In the genomic region with DNA sequence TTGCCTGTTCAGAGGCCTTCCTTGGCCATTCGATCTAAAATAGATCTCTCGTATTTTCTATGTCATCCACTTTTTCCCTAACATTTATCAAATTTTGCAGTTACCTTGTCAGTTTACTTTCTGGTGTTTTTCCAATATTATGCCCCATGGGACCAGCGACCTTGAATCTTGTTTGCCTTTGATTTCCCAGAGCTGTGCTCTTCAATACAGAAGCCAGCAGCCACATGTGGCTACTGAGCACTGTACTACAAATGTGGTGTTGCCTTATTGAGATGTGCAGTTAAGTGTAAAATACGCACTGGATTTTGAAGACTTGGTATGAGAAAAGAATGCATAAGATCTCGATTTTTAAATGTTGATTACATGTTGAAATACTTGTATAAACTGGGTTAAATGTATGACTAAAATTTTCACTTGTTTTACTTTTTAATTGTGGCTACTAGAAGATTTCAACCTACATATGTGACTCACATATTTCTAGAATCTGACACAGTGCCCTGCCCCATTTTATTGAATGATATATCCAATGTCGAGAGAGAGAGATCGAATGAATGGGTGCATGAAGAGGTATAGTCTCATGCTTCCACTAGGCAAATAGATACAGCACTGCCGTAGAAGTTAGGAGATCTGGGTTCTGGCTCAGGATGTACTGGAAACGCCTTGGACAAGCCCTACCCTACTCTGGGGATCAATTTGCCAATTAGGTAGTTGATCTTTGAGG, we compare ENCODE assay signal across 8 cellular contexts. TPM values are rescaled to one million over a fixed set of nuclear protein-coding genes. Genes with fewer than 3 reads are reported as not detected.
A peak's percentile ranks its signal among the peaks of the same experiment; 100 is the strongest.
DNase-seq lines count a peak whose midpoint lies in the region; ATAC-seq, FAIRE-seq and TF ChIP-seq lines count a peak whose summit lies in the region.

No MANE protein-coding gene starts in this region.

- TF ChIP-seq CTCF in C4-2B (conservative IDR thresholded peaks at IDR 0.05): no peak
- no peak for TF ChIP-seq CTCF in astrocyte (IDR thresholded peaks at IDR 0.05; ENCODE audit: insufficient read depth, low read depth, low read length)
- TF ChIP-seq CTCF in liver (IDR thresholded peaks at IDR 0.05; ENCODE audit: low read depth, low read length, missing input control): no peak
- no peak for TF ChIP-seq CTCF in transverse colon (IDR thresholded peaks at IDR 0.05)

- intact Hi-C loops in transverse colon (cut with DNase I; ENCODE audit: low total_unique reads): no loop called here

- in situ Hi-C loops in transverse colon (cut with MboI; ENCODE audit: low pct_ligation_motif_present in 1 of 4, low pct_unique_long_range_greater_than_20kb in 1 of 4, low sequenced_read_pairs in 3 of 4): loop anchor here in 2 of 4 donors (25.0 kb wide), 2 partner anchors 105 to 480 kb away; no protein-coding TSS in a partner anchor

- H3K9me3 Mint-ChIP-seq in astrocyte (ENCODE audit: unreplicated experiment): no peaks in the 10 kb centered on the region

- H4K20me1 ChIP-seq in astrocyte (ENCODE audit: insufficient read depth, low read length): peaks cover 16% of the 10 kb centered on the region

- H3K27ac ChIP-seq in C4-2B (peak overlapping the region; percentile 91), astrocyte (ENCODE audit: low read depth, low read length) (peak overlapping the region; percentile 93), liver (ENCODE audit: low read depth in 1 of 2, low read length in 2 of 2) (peak overlapping the region; percentile 87 to 95), transverse colon (peak overlapping the region; percentile 83 to 91 (median 90))

- H3K9me3 ChIP-seq in astrocyte (ENCODE audit: insufficient read depth, low read depth, low read length) (no peaks in the 10 kb centered on the region), liver (ENCODE audit: control insufficient read depth in 4 of 4, low read length in 3 of 4) (no peaks in the 10 kb centered on the region), transverse colon (no peaks in the 10 kb centered on the region)

- H3K27me3 ChIP-seq in astrocyte (ENCODE audit: insufficient read depth, low read length) (peaks cover 3% of the 10 kb centered on the region), liver (ENCODE audit: control insufficient read depth in 4 of 4, insufficient read depth in 4 of 4, low read length in 3 of 4) (no peaks in the 10 kb centered on the region), transverse colon (no peaks in the 10 kb centered on the region)

- TF ChIP-seq RAD21 in liver (IDR thresholded peaks at IDR 0.05): no peak

- no peak for TF ChIP-seq POLR2A in transverse colon (IDR thresholded peaks at IDR 0.05)

- peaks cover 43% of the 10 kb centered on the region for H3K79me2 ChIP-seq in astrocyte (ENCODE audit: insufficient read depth, low read length)

- ATAC-seq in HG03135 (IDR thresholded peaks at IDR 0.05; ENCODE audit: unreplicated experiment) (peak; percentile 10), HG03097 (IDR thresholded peaks at IDR 0.05; ENCODE audit: low FRiP score, unreplicated experiment) (no peak), GM21737 (IDR thresholded peaks at IDR 0.05; ENCODE audit: unreplicated experiment) (no peak)

- H3K4me1 ChIP-seq in astrocyte (ENCODE audit: insufficient read depth, low read length): peaks cover 10% of the 10 kb centered on the region
- H3K4me1 ChIP-seq in liver (ENCODE audit: control insufficient read depth in 4 of 4, insufficient read depth in 4 of 4, low read length in 3 of 4): peaks cover 2 to 32% (median 24%) of the 10 kb centered on the region in 4 donors
- H3K4me1 ChIP-seq in transverse colon: peaks cover 0 to 18% (median 15%) of the 10 kb centered on the region in 4 donors

- peak overlapping the region; percentile 88 for H3K4me2 ChIP-seq in astrocyte (ENCODE audit: low read length)

- FAIRE-seq in astrocyte (lab: Jason Lieb, UNC): no peak

- H3K4me3 Mint-ChIP-seq in astrocyte (ENCODE audit: unreplicated experiment): peak overlapping the region; percentile 96

- H3K4me1 Mint-ChIP-seq in astrocyte (ENCODE audit: low read depth, unreplicated experiment): peaks cover 15% of the 10 kb centered on the region

- H3K27me3 Mint-ChIP-seq in astrocyte (ENCODE audit: low read depth, unreplicated experiment): peaks cover 3% of the 10 kb centered on the region

- H3K27ac Mint-ChIP-seq in astrocyte (ENCODE audit: unreplicated experiment): peak overlapping the region; percentile 97

- H3K36me3 Mint-ChIP-seq in astrocyte (ENCODE audit: low read depth, unreplicated experiment): peaks cover under 1% of the 10 kb centered on the region

- H3K9ac ChIP-seq in astrocyte (ENCODE audit: low read length): peak overlapping the region; percentile 92
- peak overlapping the region; percentile 94 to 98 for H3K9ac ChIP-seq in liver (ENCODE audit: low read depth in 1 of 2, low read length in 2 of 2)

- H3K36me3 ChIP-seq in astrocyte (ENCODE audit: insufficient read depth, low read length): peaks cover 9% of the 10 kb centered on the region
- H3K36me3 ChIP-seq in liver (ENCODE audit: control insufficient read depth in 4 of 4, insufficient read depth in 3 of 4, low read depth in 1 of 4, low read length in 3 of 4): peaks cover 1 to 8% (median 4%) of the 10 kb centered on the region in 4 donors
- H3K36me3 ChIP-seq in transverse colon: peaks cover 0 to 7% (median 2%) of the 10 kb centered on the region in 4 donors

- no peak for TF ChIP-seq EP300 in transverse colon (IDR thresholded peaks at IDR 0.05; ENCODE audit: low read depth)

- peak overlapping the region; percentile 95 for H2AFZ ChIP-seq in astrocyte (ENCODE audit: low read depth, low read length)

- DNase-seq in astrocyte (ENCODE audit: low read depth) (no peak), transverse colon (no peak)
- DNase-seq in activated CD4-positive, alpha-beta T cell treated with anti-CD3 and anti-CD28 coated beads, Interleukin-2, amount 50 U/mL, for 1 hour: no peak

- 43% methylated on average over 9 of the region's 9 CpGs for WGBS in liver
- 45 to 56% methylated on average over 7 to 9 of the region's 9 CpGs for WGBS in transverse colon (ENCODE audit: low coverage in 1 of 2), 2 donors

- H3K4me3 ChIP-seq in astrocyte (ENCODE audit: insufficient read depth, low read depth, low read length) (peak overlapping the region; percentile 90), liver (ENCODE audit: low read depth in 1 of 3, low read length in 3 of 3) (peak overlapping the region; percentile 76 to 98 (median 94)), transverse colon (peak overlapping the region; percentile 86 to 94 (median 88))

TF ChIP-seq in liver, 16 proteins besides CTCF, POLR2A, EP300 and RAD21 (continues in another document):
- TF ChIP-seq, protein P1, sequence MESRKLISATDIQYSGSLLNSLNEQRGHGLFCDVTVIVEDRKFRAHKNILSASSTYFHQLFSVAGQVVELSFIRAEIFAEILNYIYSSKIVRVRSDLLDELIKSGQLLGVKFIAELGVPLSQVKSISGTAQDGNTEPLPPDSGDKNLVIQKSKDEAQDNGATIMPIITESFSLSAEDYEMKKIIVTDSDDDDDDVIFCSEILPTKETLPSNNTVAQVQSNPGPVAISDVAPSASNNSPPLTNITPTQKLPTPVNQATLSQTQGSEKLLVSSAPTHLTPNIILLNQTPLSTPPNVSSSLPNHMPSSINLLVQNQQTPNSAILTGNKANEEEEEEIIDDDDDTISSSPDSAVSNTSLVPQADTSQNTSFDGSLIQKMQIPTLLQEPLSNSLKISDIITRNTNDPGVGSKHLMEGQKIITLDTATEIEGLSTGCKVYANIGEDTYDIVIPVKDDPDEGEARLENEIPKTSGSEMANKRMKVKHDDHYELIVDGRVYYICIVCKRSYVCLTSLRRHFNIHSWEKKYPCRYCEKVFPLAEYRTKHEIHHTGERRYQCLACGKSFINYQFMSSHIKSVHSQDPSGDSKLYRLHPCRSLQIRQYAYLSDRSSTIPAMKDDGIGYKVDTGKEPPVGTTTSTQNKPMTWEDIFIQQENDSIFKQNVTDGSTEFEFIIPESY (IDR thresholded peaks at IDR 0.05): no peak
- TF ChIP-seq RXRA (IDR thresholded peaks at IDR 0.05) (no peak), ATF3 (IDR thresholded peaks at IDR 0.05) (no peak)

RNA-seq across cellular contexts. Expression of gene PSME3, which starts 0.8 kb away (rescaled TPM):
- total RNA-seq in astrocyte (131 and 152 TPM in 2 replicates), liver (10 to 100 TPM; 25.0 to 46.7 TPM), transverse colon (100 to 1,000 TPM in 1 of 4 donors, 10 to 100 TPM in 3; 37.0 to 131 (median 60.4) TPM)
- 10 to 100 TPM; 33.0 to 55.3 TPM for polyA plus RNA-seq in liver

RNA-seq across cellular contexts. Expression of gene BECN1, which starts 8.3 kb away (rescaled TPM):
- 79.8 and 87.6 TPM in 2 replicates for total RNA-seq in astrocyte
- 10 to 100 TPM; 47.6 to 64.1 TPM for total RNA-seq in liver
- 10 to 100 TPM; 37.7 to 44.2 TPM for polyA plus RNA-seq in liver
- 100 to 1,000 TPM in 3 of 4 donors, 10 to 100 TPM in 1; 78.2 to 199 (median 120) TPM for total RNA-seq in transverse colon

RNA-seq across cellular contexts. Expression of gene AOC2, which starts 12.0 kb away (rescaled TPM):
- total RNA-seq in astrocyte: 4.1 and 5.0 TPM in 2 replicates
- total RNA-seq in liver: 1 to 10 TPM in 1 of 2 donors, under 1 TPM in 1; 0.33 to 2.4 TPM
- under 1 TPM; 0.17 to 0.50 TPM for polyA plus RNA-seq in liver
- 1 to 10 TPM in 2 of 4 donors, under 1 TPM in 2; 0.55 to 6.0 (median 1.1) TPM for total RNA-seq in transverse colon

RNA-seq across cellular contexts. Expression of gene AOC3, which starts 18.6 kb away (rescaled TPM):
- 1.1 and 1.5 TPM in 2 replicates for total RNA-seq in astrocyte
- total RNA-seq in liver: 1 to 10 TPM; 2.4 to 6.9 TPM
- polyA plus RNA-seq in liver: 10 to 100 TPM in 1 of 2 donors, 1 to 10 TPM in 1; 2.0 to 18.2 TPM
- 100 to 1,000 TPM in 1 of 4 donors, 10 to 100 TPM in 3; 14.3 to 134 (median 35.2) TPM for total RNA-seq in transverse colon

RNA-seq across cellular contexts. Expression of gene CNTD1, which starts 33.7 kb away (rescaled TPM):
- total RNA-seq in astrocyte: not detected in 2 replicates
- under 1 TPM in 1 of 2 donors, not detected in 1; 0.93 TPM for total RNA-seq in liver
- under 1 TPM; 0.28 to 0.89 TPM for polyA plus RNA-seq in liver
- 1 to 10 TPM in 1 of 4 donors, under 1 TPM in 1, not detected in 2; 0.48 to 1.5 TPM for total RNA-seq in transverse colon
